ENCODE assay signal across 15 cellular contexts in genomic region chr10:103627111-103627892, GRCh38.
"Had no signal": no experiment of that assay in that cellular context is flagged by ENCODE, and none has a peak within 500 bp of the region (broad histone marks: within the 10 kb centered on the region; RNA-seq: fewer than 3 reads in every experiment).

No MANE protein-coding gene starts in this region.

- H3K4me1 Mint-ChIP-seq: activated B cell treated with CpG ODN at 0.5 μM for 24 hours; activated naive CD4-positive, alpha-beta T cell treated with anti-CD3 and anti-CD28 coated beads, Interleukin-2, amount 50 U/mL, for 24 hours had no signal

- H2AFZ ChIP-seq: parathyroid adenoma had no signal

- H3K9me3 ChIP-seq: adrenal gland had no signal

- H3K4me3 Mint-ChIP-seq: activated B cell treated with CpG ODN at 0.5 μM for 24 hours; activated CD8-positive, alpha-beta T cell treated with anti-CD3 and anti-CD28 coated beads for 36 hours; activated naive CD4-positive, alpha-beta T cell treated with anti-CD3 and anti-CD28 coated beads, Interleukin-2, amount 50 U/mL, for 24 hours; activated T-cell treated with anti-CD3 and anti-CD28 coated beads, Interleukin-2, amount 50 U/mL, for 4 hours; type B pancreatic cell had no signal

- H3K27me3 ChIP-seq: adrenal gland, cardiac muscle cell had no signal

- H3K4me1 ChIP-seq: adrenal gland, parathyroid adenoma had no signal

- H3K9me3 Mint-ChIP-seq: activated B cell treated with CpG ODN at 0.5 μM for 24 hours; activated CD8-positive, alpha-beta T cell treated with anti-CD3 and anti-CD28 coated beads for 36 hours; activated naive CD4-positive, alpha-beta T cell treated with anti-CD3 and anti-CD28 coated beads, Interleukin-2, amount 50 U/mL, for 24 hours; activated T-cell treated with anti-CD3 and anti-CD28 coated beads, Interleukin-2, amount 50 U/mL, for 4 hours; type B pancreatic cell had no signal

- H3K36me3 Mint-ChIP-seq: activated naive CD4-positive, alpha-beta T cell treated with anti-CD3 and anti-CD28 coated beads, Interleukin-2, amount 50 U/mL, for 24 hours had no signal

- H3K27me3 Mint-ChIP-seq: activated B cell treated with CpG ODN at 0.5 μM for 24 hours; activated CD8-positive, alpha-beta T cell treated with anti-CD3 and anti-CD28 coated beads for 36 hours; activated naive CD4-positive, alpha-beta T cell treated with anti-CD3 and anti-CD28 coated beads, Interleukin-2, amount 50 U/mL, for 24 hours; type B pancreatic cell had no signal

- DNase-seq: activated B cell treated with CpG ODN at 0.5 μM for 24 hours; activated CD4-positive, alpha-beta T cell treated with anti-CD3 and anti-CD28 coated beads for 48 hours; activated CD8-positive, alpha-beta T cell treated with anti-CD3 and anti-CD28 coated beads for 36 hours; activated effector memory CD4-positive, alpha-beta T cell treated with Interleukin-2 at 50 U/mL for 16 hours; activated T-cell treated with anti-CD3 and anti-CD28 coated beads, Interleukin-2, amount 50 U/mL, for 4 hours; adrenal gland; left colon; midbrain; stimulated activated CD4-positive, alpha-beta T cell treated with anti-CD3 and anti-CD28 coated beads, Interleukin-2, amount 100 ng/mL, for 48 hours; stimulated activated naive CD4-positive, alpha-beta T cell had no signal

- H3K27ac ChIP-seq: adrenal gland, cardiac muscle cell, parathyroid adenoma had no signal

- H3K9ac ChIP-seq: parathyroid adenoma had no signal

- ATAC-seq: activated CD8-positive, alpha-beta T cell treated with anti-CD3 and anti-CD28 coated beads for 36 hours; activated T-cell treated with anti-CD3 and anti-CD28 coated beads, Interleukin-2, amount 50 U/mL, for 4 hours; esophagus mucosa; left colon had no signal

- H3K4me3 ChIP-seq: adrenal gland, cardiac muscle cell had no signal

- H3K79me2 ChIP-seq: parathyroid adenoma had no signal

- H3K27ac Mint-ChIP-seq: activated B cell treated with CpG ODN at 0.5 μM for 24 hours; activated CD8-positive, alpha-beta T cell treated with anti-CD3 and anti-CD28 coated beads for 36 hours; activated naive CD4-positive, alpha-beta T cell treated with anti-CD3 and anti-CD28 coated beads, Interleukin-2, amount 50 U/mL, for 24 hours had no signal
